9 cellular contexts compared by ENCODE assay signal in genomic region chr1:24111998-24112380, GRCh38. TPM values are rescaled to one million over a fixed set of nuclear protein-coding genes. Genes with fewer than 3 reads are reported as not detected.
DNase-seq lines count a peak whose midpoint lies in the region; ATAC-seq and TF ChIP-seq lines count a peak whose summit lies in the region.
"Had no signal": no experiment of that assay in that cellular context is flagged by ENCODE, and none has a peak within 500 bp of the region (broad histone marks: within the 10 kb centered on the region; RNA-seq: fewer than 3 reads in every experiment).

Gene MYOM3, minus strand, starts transcription at chr1:24112135. Its CDS starts 3,499 bp downstream, at chr1:24108636.

- ATAC-seq in naive B cell (ENCODE audit: low read depth in 2 of 2) (no peak), HG02588 (IDR thresholded peaks at IDR 0.05; ENCODE audit: unreplicated experiment) (no peak)
- ATAC-seq in activated CD8-positive, alpha-beta T cell treated with anti-CD3 and anti-CD28 coated beads, Interleukin-2, amount 10 ng/mL, durations not matched to agents 7 days and 5 days: no peak

- H3K36me3 Mint-ChIP-seq in naive B cell: no peaks in the 10 kb centered on the region
- no peaks in the 10 kb centered on the region for H3K36me3 Mint-ChIP-seq in activated CD8-positive, alpha-beta T cell treated with anti-CD3 and anti-CD28 coated beads, Interleukin-2, amount 10 ng/mL, durations not matched to agents 7 days and 5 days (ENCODE audit: low read depth)
- H3K36me3 Mint-ChIP-seq: CD4-positive, alpha-beta memory T cell had no signal

- DNase-seq in AG04450 (ENCODE audit: low read depth, low spot score): no peak
- DNase-seq in NCI-H69 (lab: John Stamatoyannopoulos, UW): peak; percentile 39
- DNase-seq in esophagus muscularis mucosa (ENCODE audit: extremely low spot score): no peak
- DNase-seq in naive B cell: no peak
- DNase-seq in stimulated activated CD4-positive, alpha-beta T cell treated with anti-CD3 and anti-CD28 coated beads, Interleukin-1b, Interleukin-23, amount 100 ng/mL, for 48 hours: no peak
- no peak for DNase-seq in NCI-H774 (lab: John Stamatoyannopoulos, UW)
- no peak for DNase-seq in activated CD8-positive, alpha-beta T cell treated with anti-CD3 and anti-CD28 coated beads, Interleukin-2, amount 10 ng/mL, durations not matched to agents 7 days and 5 days

- TF ChIP-seq POLR2A in esophagus muscularis mucosa (IDR thresholded peaks at IDR 0.05; ENCODE audit: low read depth): no peak

- H3K4me3 ChIP-seq in AG04450 (ENCODE audit: low read depth, low read length) (peak within 1 kb of the TSS; percentile 29), esophagus muscularis mucosa (peak within 1 kb of the TSS; percentile 34 to 50 (median 44))

- CTCF ChIA-PET in AG04450 (lab: Charles Lee): interaction anchor here (0.6 to 1.1 kb wide), 2 partner anchors 40 to 146 kb away, joined by 3 read pairs; no protein-coding TSS in a partner anchor
- CTCF ChIA-PET in activated CD8-positive, alpha-beta T cell treated with anti-CD3 and anti-CD28 coated beads, Interleukin-2, amount 10 ng/mL, durations not matched to agents 7 days and 5 days (lab: Charles Lee): interaction anchor here (0.8 to 1.2 kb wide), 2 partner anchors 41 to 43 kb away, joined by 3 to 5 read pairs; no protein-coding TSS in a partner anchor

- H3K36me3 ChIP-seq in esophagus muscularis mucosa: peaks cover 0 to 13% (median 0%) of the 10 kb centered on the region in 4 donors

- H3K4me1 Mint-ChIP-seq in naive B cell: peaks cover 6 to 14% (median 10%) of the 10 kb centered on the region in 3 donors
- H3K4me1 Mint-ChIP-seq in activated CD8-positive, alpha-beta T cell treated with anti-CD3 and anti-CD28 coated beads, Interleukin-2, amount 10 ng/mL, durations not matched to agents 7 days and 5 days (ENCODE audit: low read depth): peaks cover 7% of the 10 kb centered on the region

- H3K4me3 Mint-ChIP-seq in naive B cell: peak within 1 kb of the TSS in 5 of 8 donors; percentile 22 to 75 (median 40)
- no peak within 1 kb of the TSS for H3K4me3 Mint-ChIP-seq in activated CD8-positive, alpha-beta T cell treated with anti-CD3 and anti-CD28 coated beads, Interleukin-2, amount 10 ng/mL, durations not matched to agents 7 days and 5 days

- H3K9me3 Mint-ChIP-seq in naive B cell: no peaks in the 10 kb centered on the region
- no peaks in the 10 kb centered on the region for H3K9me3 Mint-ChIP-seq in activated CD8-positive, alpha-beta T cell treated with anti-CD3 and anti-CD28 coated beads, Interleukin-2, amount 10 ng/mL, durations not matched to agents 7 days and 5 days (ENCODE audit: insufficient read depth)
- H3K9me3 Mint-ChIP-seq: CD4-positive, alpha-beta memory T cell had no signal

- TF ChIP-seq EP300 in esophagus muscularis mucosa (IDR thresholded peaks at IDR 0.05): no peak

- TF ChIP-seq CTCF in AG04450 (IDR thresholded peaks at IDR 0.05; ENCODE audit: low read depth, low read length): no peak
- TF ChIP-seq CTCF in esophagus muscularis mucosa (IDR thresholded peaks at IDR 0.05): no peak

- peaks cover 25 to 48% (median 45%) of the 10 kb centered on the region in 3 donors for H3K27me3 Mint-ChIP-seq in naive B cell
- peaks cover 25% of the 10 kb centered on the region for H3K27me3 Mint-ChIP-seq in activated CD8-positive, alpha-beta T cell treated with anti-CD3 and anti-CD28 coated beads, Interleukin-2, amount 10 ng/mL, durations not matched to agents 7 days and 5 days (ENCODE audit: low read depth)

- WGBS in esophagus muscularis mucosa: 39% methylated on average over 5 of the region's 14 CpGs

- H3K9me3 ChIP-seq in AG04450 (ENCODE audit: control insufficient read depth, insufficient read depth, low read length): no peaks in the 10 kb centered on the region
- H3K9me3 ChIP-seq in esophagus muscularis mucosa: no peaks in the 10 kb centered on the region

- POLR2A ChIA-PET in AG04450 (lab: Yijun Ruan, JAX): interaction anchor here (0.5 kb wide), 1 partner anchor 87 kb away, joined by 6 read pairs; no protein-coding TSS in a partner anchor
- POLR2A ChIA-PET in activated CD8-positive, alpha-beta T cell treated with anti-CD3 and anti-CD28 coated beads, Interleukin-2, amount 10 ng/mL, durations not matched to agents 7 days and 5 days (lab: Charles Lee): no interaction called here

- peaks cover 11% of the 10 kb centered on the region for H3K27me3 ChIP-seq in AG04450 (ENCODE audit: control insufficient read depth, insufficient read depth, low read length)
- no peaks in the 10 kb centered on the region for H3K27me3 ChIP-seq in esophagus muscularis mucosa

- intact Hi-C loops in esophagus muscularis mucosa (cut with DNase I): no loop called here

- peaks cover 19 to 47% (median 34%) of the 10 kb centered on the region in 4 donors for H3K4me1 ChIP-seq in esophagus muscularis mucosa

- H3K27ac Mint-ChIP-seq in naive B cell: peak within 1 kb of the TSS in 1 of 6 donors; percentile 20
- H3K27ac Mint-ChIP-seq in activated CD8-positive, alpha-beta T cell treated with anti-CD3 and anti-CD28 coated beads, Interleukin-2, amount 10 ng/mL, durations not matched to agents 7 days and 5 days: no peak within 1 kb of the TSS

- no peak within 1 kb of the TSS for H3K27ac ChIP-seq in AG04450 (ENCODE audit: low read depth, low read length)
- peak within 1 kb of the TSS; percentile 38 to 63 (median 55) for H3K27ac ChIP-seq in esophagus muscularis mucosa (replicated peaks in 1 of 4)

RNA-seq across cellular contexts. Expression of gene MYOM3, which starts in this region (rescaled TPM):
- polyA plus RNA-seq in AG04450 (2011; rRNA removed) (not detected in 2 replicates), naive B cell (ENCODE audit: low read depth in 6 of 6) (not detected)
- polyA minus RNA-seq in AG04450 (2011; rRNA and poly(A)+ RNA removed): not detected in 2 replicates
- 1 to 10 TPM in 2 of 4 donors, under 1 TPM in 2; 0.17 to 2.5 (median 1.4) TPM for total RNA-seq in esophagus muscularis mucosa
- total RNA-seq in activated CD8-positive, alpha-beta T cell treated with anti-CD3 and anti-CD28 coated beads, Interleukin-2, amount 10 ng/mL, durations not matched to agents 7 days and 5 days: not detected
- total RNA-seq: CD4-positive, alpha-beta memory T cell had no signal
- polyA plus RNA-seq: CD4-positive, alpha-beta memory T cell had no signal
